In genomic region chr2:39513641-39514094, GRCh38 we compare ENCODE assay signal across 1 cellular context.
TF ChIP-seq lines count a peak whose summit lies in the region.

No MANE protein-coding gene starts in this region.

TF ChIP-seq in HepG2, 621 proteins besides CTCF, POLR2A, EP300 and RAD21 (continued from another document and continues in another):
- TF ChIP-seq HIC2 (CRISPR knock-in tag; IDR thresholded peaks at IDR 0.05; ENCODE audit: low read depth) (no peak), E2F2 (CRISPR knock-in tag; IDR thresholded peaks at IDR 0.05; ENCODE audit: borderline replicate concordance) (no peak), GATA4 (IDR thresholded peaks at IDR 0.05; ENCODE audit: borderline replicate concordance, low read depth) (no peak), TBP (CRISPR knock-in tag; IDR thresholded peaks at IDR 0.05) (no peak), ZNF432 (CRISPR knock-in tag; IDR thresholded peaks at IDR 0.05; ENCODE audit: borderline replicate concordance) (no peak), ZNF18 (CRISPR knock-in tag; IDR thresholded peaks at IDR 0.05; ENCODE audit: insufficient replicate concordance) (no peak), PRDM4 (CRISPR knock-in tag; IDR thresholded peaks at IDR 0.05; ENCODE audit: borderline replicate concordance) (no peak), MED1 (CRISPR knock-in tag; IDR thresholded peaks at IDR 0.05) (peak; percentile 73), MIER3 (CRISPR knock-in tag; IDR thresholded peaks at IDR 0.05; ENCODE audit: borderline replicate concordance) (peak; percentile 41; the same call in 1 of the 2 replicates), ZNF777 (CRISPR knock-in tag; IDR thresholded peaks at IDR 0.05) (no peak), ZNF781 (CRISPR knock-in tag; IDR thresholded peaks at IDR 0.05; ENCODE audit: borderline replicate concordance, not compliant biosample characterization) (no peak), NFE2 (CRISPR knock-in tag; IDR thresholded peaks at IDR 0.05) (no peak), ARID5B (CRISPR knock-in tag; IDR thresholded peaks at IDR 0.05) (peak; percentile 43), KDM4B (CRISPR knock-in tag; IDR thresholded peaks at IDR 0.05) (no peak), FOXP4 (CRISPR knock-in tag; IDR thresholded peaks at IDR 0.05) (peak; percentile 47), MZF1 (CRISPR knock-in tag; IDR thresholded peaks at IDR 0.05; ENCODE audit: borderline replicate concordance) (no peak), MED8 (CRISPR knock-in tag; IDR thresholded peaks at IDR 0.05; ENCODE audit: insufficient replicate concordance) (no peak), ZBTB34 (CRISPR knock-in tag; IDR thresholded peaks at IDR 0.05) (no peak), KAT2B (IDR thresholded peaks at IDR 0.05; ENCODE audit: borderline replicate concordance, low read depth, low read length) (no peak), ZSCAN31 (CRISPR knock-in tag; IDR thresholded peaks at IDR 0.05; ENCODE audit: low read depth) (no peak), ZBTB43 (CRISPR knock-in tag; conservative IDR thresholded peaks at IDR 0.05) (no peak), ZNF44 (CRISPR knock-in tag; IDR thresholded peaks at IDR 0.05) (no peak), PCBP1 (IDR thresholded peaks at IDR 0.05; ENCODE audit: borderline replicate concordance, low read depth, low read length) (no peak), JUN (CRISPR knock-in tag; IDR thresholded peaks at IDR 0.05) (no peak), KIAA2018 (CRISPR knock-in tag; IDR thresholded peaks at IDR 0.05; ENCODE audit: borderline replicate concordance) (no peak), ZFP37 (CRISPR knock-in tag; IDR thresholded peaks at IDR 0.05; ENCODE audit: borderline replicate concordance) (no peak), FOXA1 (IDR thresholded peaks at IDR 0.05) (no peak), FOXA1 (CRISPR knock-in tag; IDR thresholded peaks at IDR 0.05) (no peak), TARDBP (CRISPR knock-in tag; IDR thresholded peaks at IDR 0.05) (0 out of 2 replicates have a peak, but pooled peaks have one; percentile 62), REL (CRISPR knock-in tag; conservative IDR thresholded peaks at IDR 0.05) (no peak), RNF2 (conservative IDR thresholded peaks at IDR 0.05; ENCODE audit: low read depth) (no peak), SP4 (CRISPR knock-in tag; IDR thresholded peaks at IDR 0.05) (no peak), ZNF446 (CRISPR knock-in tag; IDR thresholded peaks at IDR 0.05) (no peak)
